8 cellular contexts compared by ENCODE assay signal in the genomic region with DNA sequence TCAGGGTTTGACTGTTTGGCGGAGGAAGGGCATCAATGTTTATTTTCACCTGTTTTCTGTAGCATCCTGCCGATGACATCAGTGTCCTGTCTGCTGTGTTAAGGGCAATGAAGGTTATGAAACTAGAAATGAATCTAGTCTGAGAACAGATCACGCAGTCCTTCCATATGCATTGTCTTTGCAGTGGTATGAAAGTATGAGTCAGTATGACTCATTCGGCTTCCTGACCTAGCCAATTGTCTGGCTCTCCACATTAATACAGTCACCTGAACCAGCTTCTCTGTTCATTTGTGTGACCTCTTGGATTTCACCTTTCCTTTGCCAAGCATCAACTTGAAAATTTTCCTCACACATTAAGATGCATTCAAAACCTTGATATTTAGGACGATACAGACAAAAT.
DNase-seq lines count a peak whose midpoint lies in the region; ATAC-seq and TF ChIP-seq lines count a peak whose summit lies in the region.

No MANE protein-coding gene starts in this region.

- H3K4me1 ChIP-seq in mucosa of descending colon (ENCODE audit: low read depth), result no peaks in the 10 kb centered on the region

- ATAC-seq in GM19324 (IDR thresholded peaks at IDR 0.05; ENCODE audit: low FRiP score, unreplicated experiment) (peak; percentile 65), HG03354 (IDR thresholded peaks at IDR 0.05; ENCODE audit: poor library complexity, severe bottlenecking, unreplicated experiment) (peak; percentile 81), mucosa of descending colon (peak; percentile 91)

- no peak for TF ChIP-seq CTCF in mucosa of descending colon (IDR thresholded peaks at IDR 0.05)

- H3K4me3 ChIP-seq in mucosa of descending colon, result no peak overlapping the region

- intact Hi-C loops in mucosa of descending colon (cut with DNase I, micrococcal nuclease), result no loop called here
- intact Hi-C loops in posterior vena cava (cut with DNase I), result no loop called here

- H3K9me3 ChIP-seq in mucosa of descending colon, result no peaks in the 10 kb centered on the region

- DNase-seq in COLO829 (ENCODE audit: low spot score) (peak; percentile 81), SW480 (ENCODE audit: low spot score) (peak; percentile 98), mucosa of descending colon (no peak), posterior vena cava (ENCODE audit: low spot score) (no peak), cerebellum (ENCODE audit: low spot score) (no peak), HuH-7.5 (ENCODE audit: low spot score) (no peak)

- no peaks in the 10 kb centered on the region for H3K36me3 ChIP-seq in mucosa of descending colon (ENCODE audit: low read depth)

Comparison
In these comparisons a context has a peak if more than half of its experiments do, and no peak if none do; other contexts are left out.
1. DNase-seq: peak in COLO829 (single experiment) and SW480 (single experiment); none in mucosa of descending colon (0 of 3), posterior vena cava (single experiment), cerebellum (single experiment) and HuH-7.5 (single experiment).
2. Peak in every context shown above with its lines, with median percentiles within 50 percentile points of each other: ATAC-seq.